In the genomic region with DNA sequence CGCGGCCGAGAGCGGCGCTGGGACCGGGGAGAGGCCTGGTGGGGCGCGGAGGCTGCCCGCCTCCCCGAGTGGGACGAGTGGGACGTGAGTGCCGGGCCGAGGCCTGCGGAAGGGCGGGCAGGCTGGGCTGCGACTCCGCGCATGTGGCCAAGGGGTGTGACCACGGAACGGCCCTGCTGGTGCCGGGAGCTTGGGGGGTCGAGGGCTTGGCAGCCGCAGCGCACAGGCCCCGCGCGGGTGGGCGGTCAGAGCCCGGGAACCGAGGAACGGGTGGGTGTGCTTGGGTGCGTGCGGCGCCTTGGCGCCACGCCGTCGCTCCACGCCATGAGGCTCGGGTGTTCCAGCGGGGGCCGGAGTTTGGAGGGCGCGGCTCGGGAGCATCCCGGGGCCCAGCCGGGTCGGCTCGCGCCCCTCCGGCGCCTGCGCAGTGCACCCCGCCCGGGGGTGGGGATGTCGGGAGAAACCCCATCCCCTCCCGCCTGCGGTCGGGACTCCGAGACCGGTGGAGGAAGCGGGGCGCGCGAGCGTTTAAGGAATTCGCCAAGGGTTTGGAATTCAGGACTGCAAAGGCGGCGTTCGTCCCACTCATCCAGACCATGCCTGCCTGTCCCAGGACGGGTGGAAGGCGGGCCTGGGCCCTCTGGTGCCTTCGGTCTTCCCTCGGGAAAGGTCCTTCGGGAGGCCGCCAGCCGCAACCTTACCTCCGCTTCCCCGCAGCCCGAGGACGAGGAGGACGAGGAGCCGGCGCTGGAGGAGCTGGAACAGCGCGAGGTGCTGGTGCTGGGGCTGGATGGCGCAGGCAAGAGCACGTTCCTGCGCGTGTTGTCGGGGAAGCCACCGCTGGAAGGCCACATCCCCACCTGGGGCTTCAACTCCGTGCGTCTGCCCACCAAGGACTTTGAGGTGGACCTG, we compare ENCODE assay signal across 8 cellular contexts. TPM values are rescaled to one million over a fixed set of nuclear protein-coding genes. Genes with fewer than 3 reads are reported as not detected.
A peak's percentile ranks its signal among the peaks of the same experiment; 100 is the strongest.
DNase-seq lines count a peak whose midpoint lies in the region; ATAC-seq, FAIRE-seq and TF ChIP-seq lines count a peak whose summit lies in the region.

No MANE protein-coding gene starts in this region.

- no peak for TF ChIP-seq CTCF in fibroblast of lung (conservative IDR thresholded peaks at IDR 0.05 in 1 of 2, IDR thresholded peaks at IDR 0.05 in 1 of 2; ENCODE audit: low read depth in 1 of 2, low read length in 2 of 2)
- no peak for TF ChIP-seq CTCF in natural killer cell (IDR thresholded peaks at IDR 0.05)
- no peak for TF ChIP-seq CTCF in upper lobe of left lung (IDR thresholded peaks at IDR 0.05)

- 17 to 40% methylated on average over 27 to 47 of the region's 95 CpGs for WGBS in upper lobe of left lung, 2 donors

- no peaks in the 10 kb centered on the region for H3K27me3 ChIP-seq in fibroblast of lung (ENCODE audit: control insufficient read depth, insufficient read depth, low read length)
- H3K27me3 ChIP-seq in upper lobe of left lung = peaks cover 0 to 6% (median 0%) of the 10 kb centered on the region in 4 donors

- peak; percentile 23 for FAIRE-seq in GM12891 (lab: Jason Lieb, UNC)

- peak overlapping the region; percentile 48 to 74 (median 69) for H3K4me3 ChIP-seq in fibroblast of lung (replicated peaks in 1 of 4; ENCODE audit: control extremely low read depth in 1 of 4, insufficient read depth in 1 of 4, low read depth in 3 of 4, low read length in 4 of 4)
- H3K4me3 ChIP-seq in upper lobe of left lung = peak overlapping the region; percentile 72 to 89 (median 84)

- ATAC-seq in HG03342 (IDR thresholded peaks at IDR 0.05; ENCODE audit: unreplicated experiment) (peak; percentile 4), natural killer cell (no peak), upper lobe of left lung (ENCODE audit: low FRiP score in 2 of 2) (peak in 1 of 2 donors; percentile 79)

- H3K36me3 Mint-ChIP-seq in natural killer cell = peaks cover 6% of the 10 kb centered on the region

- H3K79me2 ChIP-seq in fibroblast of lung (ENCODE audit: control insufficient read depth, insufficient read depth, low read length) = peaks cover 6% of the 10 kb centered on the region

- H3K4me1 ChIP-seq in fibroblast of lung (ENCODE audit: control insufficient read depth, extremely low read depth, insufficient read depth, low read length) = peaks cover 2% of the 10 kb centered on the region
- H3K4me1 ChIP-seq in upper lobe of left lung = peaks cover 11 to 28% (median 20%) of the 10 kb centered on the region in 4 donors

- H3K4me2 ChIP-seq in fibroblast of lung (ENCODE audit: extremely low read depth, insufficient read depth, low read length) = peak overlapping the region; percentile 92

- TF ChIP-seq EP300 in upper lobe of left lung (IDR thresholded peaks at IDR 0.05) = no peak

- H3K4me3 Mint-ChIP-seq in natural killer cell = peak overlapping the region; percentile 89

- intact Hi-C loops in natural killer cell (cut with micrococcal nuclease) = no loop called here

- no peaks in the 10 kb centered on the region for H4K20me1 ChIP-seq in fibroblast of lung (ENCODE audit: control insufficient read depth, extremely low read depth, insufficient read depth, low read length)

- H3K9ac ChIP-seq in fibroblast of lung (ENCODE audit: insufficient read depth, low read length) = peak overlapping the region; percentile 82

- H3K36me3 ChIP-seq in fibroblast of lung (ENCODE audit: control insufficient read depth, insufficient read depth, low read length) (no peaks in the 10 kb centered on the region), upper lobe of left lung (peaks cover 0 to 13% (median 3%) of the 10 kb centered on the region in 4 donors)

- H2AFZ ChIP-seq in fibroblast of lung (ENCODE audit: low read length) = peak overlapping the region; percentile 87

- no peaks in the 10 kb centered on the region for H3K9me3 ChIP-seq in fibroblast of lung (ENCODE audit: control insufficient read depth, insufficient read depth, low read depth, low read length)
- H3K9me3 ChIP-seq in upper lobe of left lung = no peaks in the 10 kb centered on the region

- H3K27me3 Mint-ChIP-seq in natural killer cell (ENCODE audit: low read depth in 2 of 2) = peaks cover 0 to 16% of the 10 kb centered on the region in 2 donors

- no peak overlapping the region for H3K27ac Mint-ChIP-seq in natural killer cell

- H3K9me3 Mint-ChIP-seq in natural killer cell = no peaks in the 10 kb centered on the region

- TF ChIP-seq POLR2A in GM12891 (IDR thresholded peaks at IDR 0.05; ENCODE audit: low read depth, low read length) (no peak; the same call in 1 of the 2 replicates), upper lobe of left lung (IDR thresholded peaks at IDR 0.05) (no peak)

- DNase-seq in GM12891 (ENCODE audit: insufficient read length, low spot score) = peak; percentile 44
- peak; percentile 34 for DNase-seq in activated CD8-positive, alpha-beta memory T cell treated with anti-CD3 and anti-CD28 coated beads, Interleukin-2, amount 50 U/mL, for 4 hours
- peak; percentile 47 to 72 for DNase-seq in fibroblast of lung (ENCODE audit: low read depth in 2 of 2)
- DNase-seq in natural killer cell = no peak
- peak in 1 of 2 donors; percentile 91 for DNase-seq in upper lobe of left lung
- no peak for DNase-seq in effector CD8-positive, alpha-beta T cell (lab: John Stamatoyannopoulos, UW)
- no peak for DNase-seq in HT-29 (ENCODE audit: low spot score)

- H3K27ac ChIP-seq in fibroblast of lung (ENCODE audit: insufficient read depth, low read length) = peak overlapping the region; percentile 57
- H3K27ac ChIP-seq in upper lobe of left lung = peak overlapping the region in 3 of 4 donors; percentile 2 to 79 (median 50)

- H3K4me1 Mint-ChIP-seq in natural killer cell = peaks cover 12 to 24% of the 10 kb centered on the region in 2 donors

TF ChIP-seq in GM12891, 5 proteins besides CTCF, POLR2A, EP300 and RAD21:
- no peak for TF ChIP-seq POLR2AphosphoS5 (IDR thresholded peaks at IDR 0.05; ENCODE audit: low read depth, low read length)
- TF ChIP-seq PAX5 (IDR thresholded peaks at IDR 0.05; ENCODE audit: insufficient read depth, low read length, severe bottlenecking) = no peak
- no peak for TF ChIP-seq TAF1 (IDR thresholded peaks at IDR 0.05; ENCODE audit: low read depth, low read length)
- TF ChIP-seq SPI1 (IDR thresholded peaks at IDR 0.05; ENCODE audit: low read depth, low read length) = no peak
- no peak for TF ChIP-seq POU2F2 (IDR thresholded peaks at IDR 0.05; ENCODE audit: low read depth, low read length)

RNA-seq across cellular contexts. Expression of gene ARL10, which starts 0.6 kb away (rescaled TPM):
- 2.8 TPM for polyA plus RNA-seq in GM12891 (2012; ENCODE audit: low read depth, missing spikeins)
- total RNA-seq in fibroblast of lung (9.8 and 11.1 TPM in 2 replicates), natural killer cell (1 to 10 TPM in 2 of 3 donors, under 1 TPM in 1; 0.75 to 6.8 (median 6.7) TPM), upper lobe of left lung (1 to 10 TPM; 2.7 to 7.8 (median 4.1) TPM)
- 3.0 and 3.4 TPM in 2 replicates for polyA plus RNA-seq in fibroblast of lung
- polyA plus RNA-seq in fibroblast of lung (2012) = 2.7 and 3.8 TPM in 2 replicates
- 4.2 and 5.2 TPM in 2 replicates for polyA minus RNA-seq in fibroblast of lung (ENCODE audit: low replicate concordance)
- 0.03 TPM in 1 of 2 replicates, not detected in the other for total RNA-seq in HT-29 (2014; rRNA removed; shearing (Covaris generic))

RNA-seq across cellular contexts. Expression of gene KIAA1191, which starts 4.4 kb away (rescaled TPM):
- 27.2 TPM for polyA plus RNA-seq in GM12891 (2012; ENCODE audit: low read depth, missing spikeins)
- total RNA-seq in fibroblast of lung (59.1 and 89.5 TPM in 2 replicates), natural killer cell (10 to 100 TPM; 36.8 to 76.3 (median 75.7) TPM), upper lobe of left lung (100 to 1,000 TPM in 2 of 6 donors, 10 to 100 TPM in 4; 53.4 to 109 (median 90.0) TPM)
- 101 and 107 TPM in 2 replicates for polyA plus RNA-seq in fibroblast of lung
- 69.6 and 81.1 TPM in 2 replicates for polyA plus RNA-seq in fibroblast of lung (2012)
- 177 and 223 TPM in 2 replicates for polyA minus RNA-seq in fibroblast of lung (ENCODE audit: low replicate concordance)
- 43.6 and 53.5 TPM in 2 replicates for total RNA-seq in HT-29 (2014; rRNA removed; shearing (Covaris generic))

RNA-seq across cellular contexts. Expression of gene NOP16, which starts 22.5 kb away (rescaled TPM):
- polyA plus RNA-seq in GM12891 (2012; ENCODE audit: low read depth, missing spikeins) = 77.2 TPM
- total RNA-seq in fibroblast of lung = 10.3 and 11.1 TPM in 2 replicates
- 26.3 and 49.7 TPM in 2 replicates for polyA plus RNA-seq in fibroblast of lung
- 26.3 and 49.8 TPM in 2 replicates for polyA plus RNA-seq in fibroblast of lung (2012)
- 9.9 and 22.1 TPM in 2 replicates for polyA minus RNA-seq in fibroblast of lung (ENCODE audit: low replicate concordance)
- 10 to 100 TPM in 2 of 3 donors, 1 to 10 TPM in 1; 6.4 to 12.4 (median 12.1) TPM for total RNA-seq in natural killer cell
- 10 to 100 TPM in 4 of 6 donors, 1 to 10 TPM in 2; 3.1 to 25.4 (median 12.1) TPM for total RNA-seq in upper lobe of left lung
- total RNA-seq in HT-29 (2014; rRNA removed; shearing (Covaris generic)) = 77.1 and 82.4 TPM in 2 replicates

RNA-seq across cellular contexts. Expression of gene HIGD2A, which starts 22.6 kb away (rescaled TPM):
- 248 TPM for polyA plus RNA-seq in GM12891 (2012; ENCODE audit: low read depth, missing spikeins)
- 41.6 and 54.7 TPM in 2 replicates for total RNA-seq in fibroblast of lung
- 77.6 and 94.9 TPM in 2 replicates for polyA plus RNA-seq in fibroblast of lung
- 143 and 164 TPM in 2 replicates for polyA plus RNA-seq in fibroblast of lung (2012)
- polyA minus RNA-seq in fibroblast of lung (ENCODE audit: low replicate concordance) = 52.9 and 67.0 TPM in 2 replicates
- total RNA-seq in natural killer cell = 10 to 100 TPM; 83.5 to 90.2 (median 86.2) TPM
- 100 to 1,000 TPM in 3 of 6 donors, 10 to 100 TPM in 3; 46.5 to 108 (median 93.6) TPM for total RNA-seq in upper lobe of left lung
- total RNA-seq in HT-29 (2014; rRNA removed; shearing (Covaris generic)) = 142 and 166 TPM in 2 replicates

RNA-seq across cellular contexts. Expression of gene CLTB, which starts 50.4 kb away (rescaled TPM):
- polyA plus RNA-seq in GM12891 (2012; ENCODE audit: low read depth, missing spikeins) = 27.7 TPM
- total RNA-seq in fibroblast of lung = 74.2 and 94.3 TPM in 2 replicates
- 90.8 and 116 TPM in 2 replicates for polyA plus RNA-seq in fibroblast of lung
- 98.9 and 144 TPM in 2 replicates for polyA plus RNA-seq in fibroblast of lung (2012)
- polyA minus RNA-seq in fibroblast of lung (ENCODE audit: low replicate concordance) = 14.7 and 20.6 TPM in 2 replicates
- total RNA-seq in natural killer cell = 10 to 100 TPM; 60.6 to 77.2 (median 70.4) TPM
- 100 to 1,000 TPM in 4 of 6 donors, 10 to 100 TPM in 2; 54.5 to 187 (median 109) TPM for total RNA-seq in upper lobe of left lung
- total RNA-seq in HT-29 (2014; rRNA removed; shearing (Covaris generic)) = 87.3 and 97.2 TPM in 2 replicates

Comparison
In these comparisons a context has a peak if more than half of its experiments do, and no peak if none do; other contexts are left out.
1. DNase-seq: peak in GM12891 (single experiment), activated CD8-positive, alpha-beta memory T cell treated with anti-CD3 and anti-CD28 coated beads, Interleukin-2, amount 50 U/mL, for 4 hours (single experiment) and fibroblast of lung (2 of 2); none in natural killer cell (single experiment), effector CD8-positive, alpha-beta T cell (single experiment) and HT-29 (single experiment).